8 cellular contexts compared by ENCODE assay signal in genomic region chr16:81779540-81780320, GRCh38. TPM values are rescaled to one million over a fixed set of nuclear protein-coding genes. Genes with fewer than 3 reads are reported as not detected.
DNase-seq lines count a peak whose midpoint lies in the region; ATAC-seq and TF ChIP-seq lines count a peak whose summit lies in the region.

No MANE protein-coding gene starts in this region.

- intact Hi-C loops in heart left ventricle (cut with DNase I): loop anchor here in 3 of 10 donors (10.0 kb wide), 2 partner anchors 85 to 95 kb away; no protein-coding TSS in a partner anchor

- 3 to 14% (median 6%) methylated on average over 26 to 57 of the region's 57 CpGs for WGBS in heart left ventricle, 4 donors

- H3K4me1 ChIP-seq in heart left ventricle: peaks cover 0 to 36% (median 9%) of the 10 kb centered on the region in 12 donors

- no peaks in the 10 kb centered on the region for H3K36me3 Mint-ChIP-seq in T-helper 2 cell treated with Interferon-gamma antibody and Interleukin-4, amounts not matched to agents 5 μg/mL and 100 μg/mL, for 36 hours (ENCODE audit: low read depth)
- peaks cover 3% of the 10 kb centered on the region for H3K36me3 Mint-ChIP-seq in activated CD4-positive, alpha-beta memory T cell treated with anti-CD3 and anti-CD28 coated beads, Interleukin-2, amount 10 ng/mL, durations not matched to agents 7 days and 5 days (ENCODE audit: low read depth)

- peak overlapping the region; percentile 76 for H3K4me3 Mint-ChIP-seq in T-helper 2 cell treated with Interferon-gamma antibody and Interleukin-4, amounts not matched to agents 5 μg/mL and 100 μg/mL, for 36 hours
- peak overlapping the region; percentile 75 for H3K4me3 Mint-ChIP-seq in activated CD4-positive, alpha-beta memory T cell treated with anti-CD3 and anti-CD28 coated beads, Interleukin-2, amount 10 ng/mL, durations not matched to agents 7 days and 5 days

- CTCF ChIA-PET in activated CD4-positive, alpha-beta memory T cell treated with anti-CD3 and anti-CD28 coated beads, Interleukin-2, amount 10 ng/mL, durations not matched to agents 7 days and 5 days (lab: Charles Lee): interaction anchor here (0.6 to 1.4 kb wide), 4 partner anchors 94 to 481 kb away, joined by 3 to 4 read pairs (median 3); no protein-coding TSS in a partner anchor

- peak overlapping the region; percentile 32 to 82 (median 70) for H3K4me3 ChIP-seq in heart left ventricle

- no peak for TF ChIP-seq POLR2A in heart left ventricle (IDR thresholded peaks at IDR 0.05)

- peak overlapping the region in 9 of 12 donors; percentile 33 to 84 (median 62) for H3K27ac ChIP-seq in heart left ventricle

- H3K4me1 Mint-ChIP-seq in T-helper 2 cell treated with Interferon-gamma antibody and Interleukin-4, amounts not matched to agents 5 μg/mL and 100 μg/mL, for 36 hours (ENCODE audit: low read depth): peaks cover 8% of the 10 kb centered on the region
- H3K4me1 Mint-ChIP-seq in activated CD4-positive, alpha-beta memory T cell treated with anti-CD3 and anti-CD28 coated beads, Interleukin-2, amount 10 ng/mL, durations not matched to agents 7 days and 5 days: peaks cover 14% of the 10 kb centered on the region

- ATAC-seq in HG03097 (IDR thresholded peaks at IDR 0.05; ENCODE audit: low FRiP score, unreplicated experiment) (peak; percentile 14), heart left ventricle (peak in 3 of 4 donors; percentile 39 to 56 (median 47))

- no peaks in the 10 kb centered on the region for H3K9me3 Mint-ChIP-seq in T-helper 2 cell treated with Interferon-gamma antibody and Interleukin-4, amounts not matched to agents 5 μg/mL and 100 μg/mL, for 36 hours
- no peaks in the 10 kb centered on the region for H3K9me3 Mint-ChIP-seq in activated CD4-positive, alpha-beta memory T cell treated with anti-CD3 and anti-CD28 coated beads, Interleukin-2, amount 10 ng/mL, durations not matched to agents 7 days and 5 days

- POLR2A ChIA-PET in activated CD4-positive, alpha-beta memory T cell treated with anti-CD3 and anti-CD28 coated beads, Interleukin-2, amount 10 ng/mL, durations not matched to agents 7 days and 5 days (lab: Charles Lee): interaction anchor here (1.5 to 1.6 kb wide), 2 partner anchors 19 to 27 kb away, joined by 4 to 7 read pairs; no protein-coding TSS in a partner anchor

- no peak for TF ChIP-seq CTCF in heart left ventricle (IDR thresholded peaks at IDR 0.05)

- H3K27me3 Mint-ChIP-seq in T-helper 2 cell treated with Interferon-gamma antibody and Interleukin-4, amounts not matched to agents 5 μg/mL and 100 μg/mL, for 36 hours (ENCODE audit: low read depth): peaks cover 65% of the 10 kb centered on the region
- peaks cover 47% of the 10 kb centered on the region for H3K27me3 Mint-ChIP-seq in activated CD4-positive, alpha-beta memory T cell treated with anti-CD3 and anti-CD28 coated beads, Interleukin-2, amount 10 ng/mL, durations not matched to agents 7 days and 5 days

- no peaks in the 10 kb centered on the region for H3K36me3 ChIP-seq in heart left ventricle

- H3K27ac Mint-ChIP-seq in T-helper 2 cell treated with Interferon-gamma antibody and Interleukin-4, amounts not matched to agents 5 μg/mL and 100 μg/mL, for 36 hours: peak overlapping the region; percentile 13
- no peak overlapping the region for H3K27ac Mint-ChIP-seq in activated CD4-positive, alpha-beta memory T cell treated with anti-CD3 and anti-CD28 coated beads, Interleukin-2, amount 10 ng/mL, durations not matched to agents 7 days and 5 days

- DNase-seq in T-helper 2 cell treated with Interferon-gamma antibody and Interleukin-4, amounts not matched to agents 5 μg/mL and 100 μg/mL, for 36 hours (ENCODE audit: low spot score): peak; percentile 7
- DNase-seq in T-helper 2 cell: no peak
- DNase-seq in activated CD4-positive, alpha-beta memory T cell treated with anti-CD3 and anti-CD28 coated beads, Interleukin-2, amount 10 ng/mL, durations not matched to agents 7 days and 5 days: peak; percentile 34
- peak; percentile 27 to 78 (median 39) for DNase-seq in heart left ventricle
- DNase-seq in retina: peak; percentile 43
- no peak for DNase-seq in NCI-H1105 (lab: John Stamatoyannopoulos, UW)
- no peak for DNase-seq in NCI-H146 (lab: John Stamatoyannopoulos, UW)

- H3K9me3 ChIP-seq in heart left ventricle: peaks cover 0 to 5% (median 0%) of the 10 kb centered on the region in 12 donors

- peaks cover 0 to 14% (median 2%) of the 10 kb centered on the region in 9 donors for H3K27me3 ChIP-seq in heart left ventricle

RNA-seq across cellular contexts. Expression of gene PLCG2, which starts 0.6 kb away (rescaled TPM):
- 10 to 100 TPM; 11.0 to 13.3 TPM for total RNA-seq in activated CD4-positive, alpha-beta memory T cell treated with anti-CD3 and anti-CD28 coated beads, Interleukin-2, amount 10 ng/mL, durations not matched to agents 7 days and 5 days
- 10 to 100 TPM in 2 of 9 donors, 1 to 10 TPM in 7; 3.7 to 35.4 (median 6.0) TPM for total RNA-seq in heart left ventricle
- polyA plus RNA-seq in heart left ventricle: 1 to 10 TPM; 2.0 to 2.5 TPM

Comparison
In these comparisons a context has a peak if more than half of its experiments do, and no peak if none do; other contexts are left out.
1. DNase-seq: peak in T-helper 2 cell treated with Interferon-gamma antibody and Interleukin-4, amounts not matched to agents 5 μg/mL and 100 μg/mL, for 36 hours (single experiment), activated CD4-positive, alpha-beta memory T cell treated with anti-CD3 and anti-CD28 coated beads, Interleukin-2, amount 10 ng/mL, durations not matched to agents 7 days and 5 days (single experiment), heart left ventricle (5 of 5) and retina (single experiment); none in T-helper 2 cell (0 of 5), NCI-H1105 (single experiment) and NCI-H146 (single experiment).